Comparison of ENCODE assay signal across 25 cellular contexts in genomic region chrX:106356580-106356979, GRCh38.
A peak's percentile ranks its signal among the peaks of the same experiment; 100 is the strongest.
DNase-seq lines count a peak whose midpoint lies in the region; ATAC-seq, FAIRE-seq and TF ChIP-seq lines count a peak whose summit lies in the region.
"Had no signal": no experiment of that assay in that cellular context is flagged by ENCODE, and none has a peak within 500 bp of the region (broad histone marks: within the 10 kb centered on the region; RNA-seq: fewer than 3 reads in every experiment).

No MANE protein-coding gene starts in this region.

- FAIRE-seq in HepG2 (lab: Jason Lieb, UNC) (no peak), K562 (lab: Jason Lieb, UNC) (no peak)
- FAIRE-seq: GM12878, GM12892, GM18507, GM19239 had no signal

- no peaks in the 10 kb centered on the region for H3F3A ChIP-seq in PC-9 (ENCODE audit: insufficient read depth, low read depth)

- in situ Hi-C loops in HepG2 (cut with HindIII; ENCODE audit: extremely low pct_ligation_motif_present, low pct_unique_long_range_greater_than_20kb) (no loop called here), K562 (cut with MboI) (no loop called here)

- TF ChIP-seq RAD21 in HepG2 (CRISPR knock-in tag; IDR thresholded peaks at IDR 0.05) (no peak), K562 (CRISPR knock-in tag; conservative IDR thresholded peaks at IDR 0.05 in 1 of 2, IDR thresholded peaks at IDR 0.05 in 1 of 2) (no peak)

- no peaks in the 10 kb centered on the region for H3K9me3 ChIP-seq in HepG2 (ENCODE audit: low read length)
- H3K9me3 ChIP-seq in right lobe of liver, result no peaks in the 10 kb centered on the region
- no peaks in the 10 kb centered on the region for H3K9me3 ChIP-seq in K562 (replicated peaks; ENCODE audit: control insufficient read depth, insufficient read depth, low read depth, low read length)
- H3K9me3 ChIP-seq in PC-9 (ENCODE audit: insufficient read depth, low read depth), result no peaks in the 10 kb centered on the region
- H3K9me3 ChIP-seq: BE2C, BLaER1 had no signal

- H3K4me2 ChIP-seq in HepG2 (ENCODE audit: low read depth, low read length) (no peak overlapping the region), K562 (ENCODE audit: insufficient read depth, low read length) (no peak overlapping the region), PC-9 (no peak overlapping the region)
- H3K4me2 ChIP-seq: BLaER1 had no signal

- CTCF ChIA-PET in HepG2 (lab: Yijun Ruan, JAX; ENCODE audit: low intra/inter-chr PET ratio, low total read pairs), result no interaction called here
- CTCF ChIA-PET in K562 (lab: Yijun Ruan, JAX; ENCODE audit: low intra/inter-chr PET ratio), result no interaction called here
- CTCF ChIA-PET in PC-9 (lab: Charles Lee), result no interaction called here

- H3K36me3 ChIP-seq in HepG2 (replicated peaks in 1 of 2; ENCODE audit: control insufficient read depth in 1 of 2, insufficient read depth in 2 of 2, low read length in 2 of 2) (no peaks in the 10 kb centered on the region), right lobe of liver (no peaks in the 10 kb centered on the region), K562 (ENCODE audit: control insufficient read depth, insufficient read depth, low read length) (no peaks in the 10 kb centered on the region), PC-9 (ENCODE audit: low read depth) (no peaks in the 10 kb centered on the region)
- H3K36me3 ChIP-seq: BE2C, BLaER1 had no signal

- ATAC-seq in HepG2, result no peak
- ATAC-seq in right lobe of liver, result no peak
- ATAC-seq in K562, result no peak
- ATAC-seq: GM12878 had no signal

- TF ChIP-seq POLR2A in HepG2 (IDR thresholded peaks at IDR 0.05; ENCODE audit: insufficient read depth in 1 of 2, low read depth in 2 of 2, low read length in 2 of 2) (no peak), right lobe of liver (IDR thresholded peaks at IDR 0.05) (no peak), K562 (conservative IDR thresholded peaks at IDR 0.05) (no peak)

- BruUV-seq in HepG2 (replicated peaks; lab: Mats Ljungman, UMichigan) (no TSS peak), K562 (replicated peaks; lab: Mats Ljungman, UMichigan) (no TSS peak), PC-9 (replicated peaks; lab: Mats Ljungman, UMichigan) (no TSS peak)

- no peak overlapping the region for H3K27ac ChIP-seq in HepG2 (ENCODE audit: extremely low read length, insufficient read depth, low read length)
- no peak overlapping the region for H3K27ac ChIP-seq in right lobe of liver
- H3K27ac ChIP-seq in K562 (ENCODE audit: extremely low read depth, low read depth, low read length), result no peak overlapping the region
- no peak overlapping the region for H3K27ac ChIP-seq in PC-9
- H3K27ac ChIP-seq: 22Rv1, BLaER1 had no signal

- H3K4me1 ChIP-seq in HepG2 (ENCODE audit: insufficient read depth, low read length), result no peaks in the 10 kb centered on the region
- H3K4me1 ChIP-seq in right lobe of liver, result no peaks in the 10 kb centered on the region
- no peaks in the 10 kb centered on the region for H3K4me1 ChIP-seq in K562 (replicated peaks in 1 of 2; ENCODE audit: control insufficient read depth in 2 of 2, insufficient read depth in 2 of 2, low read length in 2 of 2)
- no peaks in the 10 kb centered on the region for H3K4me1 ChIP-seq in PC-9 (replicated peaks; ENCODE audit: insufficient read depth)
- H3K4me1 ChIP-seq: BE2C, BLaER1 had no signal

- no peak overlapping the region for H3K9ac ChIP-seq in HepG2 (ENCODE audit: insufficient read depth, low read depth, low read length)
- H3K9ac ChIP-seq in K562 (ENCODE audit: insufficient read depth in 1 of 2, low read depth in 2 of 2, low read length in 2 of 2), result no peak overlapping the region
- H3K9ac ChIP-seq: BLaER1 had no signal

- POLR2A ChIA-PET in HepG2 (lab: Yijun Ruan, JAX), result no interaction called here
- POLR2A ChIA-PET in K562 (lab: Yijun Ruan, JAX), result no interaction called here
- POLR2A ChIA-PET in PC-9 (lab: Charles Lee; ENCODE audit: unreplicated experiment), result no interaction called here

- H2AFZ ChIP-seq in HepG2 (ENCODE audit: low read length) (no peak overlapping the region), K562 (ENCODE audit: low read depth, low read length) (no peak overlapping the region), PC-9 (no peak overlapping the region)

- H4K20me1 ChIP-seq in HepG2 (ENCODE audit: insufficient read depth, low read length), result no peaks in the 10 kb centered on the region
- H4K20me1 ChIP-seq in K562 (replicated peaks; ENCODE audit: control insufficient read depth, insufficient read depth, low read length), result no peaks in the 10 kb centered on the region
- H4K20me1 ChIP-seq in PC-9 (ENCODE audit: insufficient read depth), result no peaks in the 10 kb centered on the region
- H4K20me1 ChIP-seq: BLaER1 had no signal

- H3K27me3 ChIP-seq in HepG2 (ENCODE audit: control insufficient read depth in 1 of 2, insufficient read depth in 2 of 2, low read length in 2 of 2) (no peaks in the 10 kb centered on the region; a peak in 1 of 5 replicates), right lobe of liver (peaks cover 0 to 3% of the 10 kb centered on the region in 2 donors), K562 (ENCODE audit: control insufficient read depth in 2 of 2, insufficient read depth in 2 of 2, low read length in 2 of 2) (no peaks in the 10 kb centered on the region), PC-9 (ENCODE audit: insufficient read depth, low read depth) (no peaks in the 10 kb centered on the region)
- H3K27me3 ChIP-seq: BE2C, BLaER1 had no signal

- no peaks in the 10 kb centered on the region for H3K9me2 ChIP-seq in PC-9 (ENCODE audit: insufficient read depth)

- intact Hi-C loops in HepG2 (cut with micrococcal nuclease; ENCODE audit: unreplicated experiment), result no loop called here
- intact Hi-C loops in right lobe of liver (cut with DNase I), result no loop called here
- intact Hi-C loops in K562 (cut with micrococcal nuclease), result no loop called here
- intact Hi-C loops in PC-9 (cut with micrococcal nuclease; ENCODE audit: unreplicated experiment), result no loop called here

- TF ChIP-seq CTCF in HepG2 (CRISPR knock-in tag; IDR thresholded peaks at IDR 0.05) (no peak), right lobe of liver (IDR thresholded peaks at IDR 0.05) (no peak), K562 (IDR thresholded peaks at IDR 0.05 in 2 of 3, conservative IDR thresholded peaks at IDR 0.05 in 1 of 3; ENCODE audit: insufficient read depth in 2 of 3, low read depth in 1 of 3, low read length in 3 of 3) (no peak), PC-9 (conservative IDR thresholded peaks at IDR 0.05) (no peak)

- DNase-seq in HepG2 (ENCODE audit: low spot score), result no peak
- no peak for DNase-seq in right lobe of liver
- DNase-seq in K562 (ENCODE audit: extremely low read depth in 1 of 4, low spot score in 3 of 4), result no peak
- DNase-seq in stimulated activated CD4-positive, alpha-beta T cell treated with anti-CD3 and anti-CD28 coated beads, Interleukin-2, amount 100 ng/mL, for 24 hours, result no peak
- DNase-seq in PC-9, result no peak
- DNase-seq: ACHN; BE2C; C1 segment of cervical spinal cord; CD4-positive, alpha-beta memory T cell; CD4-positive, CD25-positive, alpha-beta regulatory T cell; CD8-positive, alpha-beta memory T cell; COR-L47; DMS 273 treated with DMSO at 0.1 percent for 48 hours; DMS153; DMS53; DMS79; DND-41; EL; GDM1 had no signal

- H3K79me2 ChIP-seq in HepG2 (ENCODE audit: insufficient read depth, low read length) (no peaks in the 10 kb centered on the region), K562 (ENCODE audit: control insufficient read depth, insufficient read depth, low read length) (no peaks in the 10 kb centered on the region), PC-9 (ENCODE audit: low read depth) (no peaks in the 10 kb centered on the region)

- no peak for TF ChIP-seq EP300 in HepG2 (IDR thresholded peaks at IDR 0.05; ENCODE audit: low read depth in 2 of 2, low read length in 2 of 2)
- TF ChIP-seq EP300 in HepG2 (CRISPR knock-in tag; IDR thresholded peaks at IDR 0.05; ENCODE audit: borderline replicate concordance), result no peak
- no peak for TF ChIP-seq EP300 in K562 (IDR thresholded peaks at IDR 0.05; ENCODE audit: low read length)

- no peak overlapping the region for H3K4me3 ChIP-seq in HepG2 (replicated peaks in 1 of 3; ENCODE audit: insufficient read depth in 1 of 3, low read depth in 2 of 3, low read length in 3 of 3)
- H3K4me3 ChIP-seq in right lobe of liver, result no peak overlapping the region
- no peak overlapping the region for H3K4me3 ChIP-seq in K562
- no peak overlapping the region for H3K4me3 ChIP-seq in PC-9
- H3K4me3 ChIP-seq: BLaER1, GM12878 had no signal

- no peaks in the 10 kb centered on the region for H3K9me1 ChIP-seq in K562 (ENCODE audit: control insufficient read depth, insufficient read depth, low read length)

TF ChIP-seq in HepG2, 621 proteins besides CTCF, POLR2A, EP300 and RAD21:
- no peak for TF ChIP-seq FOXA1 (IDR thresholded peaks at IDR 0.05)
- TF ChIP-seq FOXA1 (CRISPR knock-in tag; IDR thresholded peaks at IDR 0.05), result no peak
- peak; percentile 83 to 96 for TF ChIP-seq MAFK (conservative IDR thresholded peaks at IDR 0.05 in 1 of 2, IDR thresholded peaks at IDR 0.05 in 1 of 2; ENCODE audit: low read length in 2 of 2)
- TF ChIP-seq MAFF (IDR thresholded peaks at IDR 0.05; ENCODE audit: low read depth, low read length), result peak; percentile 94

TF ChIP-seq in K562, 482 proteins besides CTCF, POLR2A, EP300 and RAD21:
- peak; percentile 68 for TF ChIP-seq ZNF316 (IDR thresholded peaks at IDR 0.05)
- TF ChIP-seq MAFK (IDR thresholded peaks at IDR 0.05; ENCODE audit: low read length), result peak; percentile 90
- peak; percentile 61 for TF ChIP-seq MAFG (tag; conservative IDR thresholded peaks at IDR 0.05)
- no peak for TF ChIP-seq ZNF347 (CRISPR knock-in tag; IDR thresholded peaks at IDR 0.05; ENCODE audit: low read depth)
- no peak for TF ChIP-seq SMARCE1 (IDR thresholded peaks at IDR 0.05)
- TF ChIP-seq MAFF (IDR thresholded peaks at IDR 0.05; ENCODE audit: low read length), result peak; percentile 78
- no peak for TF ChIP-seq GTF2F1 (IDR thresholded peaks at IDR 0.05; ENCODE audit: low read depth, low read length)
- TF ChIP-seq TAF9B (IDR thresholded peaks at IDR 0.05; ENCODE audit: partially characterized antibody), result no peak
- no peak for TF ChIP-seq FOS (IDR thresholded peaks at IDR 0.05; ENCODE audit: extremely low read depth, insufficient read length)
- TF ChIP-seq C11orf30 (IDR thresholded peaks at IDR 0.05; ENCODE audit: low read depth), result peak; percentile 35; the same call in 1 of the 2 replicates

Comparison
In these comparisons a context has a peak if more than half of its experiments do, and no peak if none do; other contexts are left out.
1. Of the 241 proteins assayed by ChIP-seq in both HepG2 and K562: peak only in HepG2: none; only in K562: MAFG; in both: MAFF and MAFK; in neither: 238.